31 cellular contexts compared by ENCODE assay signal in the genomic region with DNA sequence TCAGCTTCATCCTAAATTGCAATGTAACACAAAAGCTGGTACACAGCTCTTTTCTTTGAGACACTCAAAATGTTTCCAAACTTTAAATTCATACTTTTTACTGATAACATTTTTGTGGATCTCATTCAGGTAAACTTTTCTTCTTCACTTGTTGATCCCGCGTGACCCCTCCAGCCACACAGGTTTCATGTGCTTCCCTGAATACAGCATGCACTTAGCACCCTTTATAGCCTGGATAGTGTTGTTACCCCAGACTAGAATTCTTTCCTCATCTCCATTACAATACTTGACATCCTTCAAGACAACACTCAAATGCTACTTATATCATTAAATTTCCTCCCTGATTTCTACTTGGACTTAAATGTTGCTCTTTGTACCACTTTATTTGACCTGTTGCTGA.
DNase-seq lines count a peak whose midpoint lies in the region; ATAC-seq and TF ChIP-seq lines count a peak whose summit lies in the region.
"Had no signal": no experiment of that assay in that cellular context is flagged by ENCODE, and none has a peak within 500 bp of the region (broad histone marks: within the 10 kb centered on the region; RNA-seq: fewer than 3 reads in every experiment).

No MANE protein-coding gene starts in this region.

- WGBS in liver: 41% methylated on average over 2 of the region's 2 CpGs

- no peaks in the 10 kb centered on the region for H3K27me3 ChIP-seq in liver (ENCODE audit: control insufficient read depth in 4 of 4, insufficient read depth in 4 of 4, low read length in 3 of 4)
- no peaks in the 10 kb centered on the region for H3K27me3 ChIP-seq in rectal smooth muscle tissue (ENCODE audit: control insufficient read depth, insufficient read depth, low read length)
- H3K27me3 ChIP-seq: heart left ventricle, right atrium auricular region, tibial artery had no signal

- DNase-seq in DMS79 treated with DMSO at 0.1 percent for 48 hours (lab: John Stamatoyannopoulos, UW): peak; percentile 53
- no peak for DNase-seq in DMS79 (lab: John Stamatoyannopoulos, UW)
- no peak for DNase-seq in DMS 273 (lab: John Stamatoyannopoulos, UW; ENCODE audit: unreplicated experiment)
- DNase-seq: activated CD4-positive, alpha-beta T cell treated with anti-CD3 and anti-CD28 coated beads, Interleukin-2, amount 50 U/mL, for 48 hours; activated CD4-positive, CD25-positive, alpha-beta regulatory T cell treated with anti-CD3 and anti-CD28 coated beads, Interleukin-2, amount 50 U/mL, for 72 hours; activated naive CD4-positive, alpha-beta T cell; activated naive CD8-positive, alpha-beta T cell treated with anti-CD3 and anti-CD28 coated beads, Interleukin-2, amount 50 U/mL, for 24 hours; COR-L47; effector memory CD4-positive, alpha-beta T cell; GOT3; heart left ventricle; kidney glomerular epithelial cell; lower lobe of right lung; MM.1S; NCI-H2029; NCI-H2227 treated with DMSO at 0.1 percent for 48 hours; NCI-H526 treated with DMSO at 0.1 percent for 48 hours; PC-3; T-helper 2 cell; tibial artery had no signal

- no peak for TF ChIP-seq CTCF in liver (IDR thresholded peaks at IDR 0.05; ENCODE audit: low read depth, low read length, missing input control)

- H3K27ac ChIP-seq in liver (ENCODE audit: low read depth in 1 of 2, low read length in 2 of 2): peak overlapping the region; percentile 62 to 63
- peak overlapping the region; percentile 70 for H3K27ac ChIP-seq in rectal smooth muscle tissue (ENCODE audit: low read depth, low read length)
- H3K27ac ChIP-seq: C4-2B, coronary artery, KMS-11, lower lobe of right lung, tibial artery had no signal

- H3K9me3 ChIP-seq in liver (ENCODE audit: control insufficient read depth in 4 of 4, low read length in 3 of 4): no peaks in the 10 kb centered on the region
- H3K9me3 ChIP-seq: heart left ventricle, lower lobe of right lung, right atrium auricular region, tibial artery had no signal

- H3K4me3 ChIP-seq in liver (ENCODE audit: low read depth in 1 of 3, low read length in 3 of 3) (no peak overlapping the region), rectal smooth muscle tissue (ENCODE audit: low read length) (no peak overlapping the region)
- H3K4me3 ChIP-seq: coronary artery, heart left ventricle, lower lobe of right lung, right atrium auricular region, tibial artery had no signal

- H3K4me1 ChIP-seq in liver (ENCODE audit: control insufficient read depth in 4 of 4, insufficient read depth in 4 of 4, low read length in 3 of 4): peaks cover 4 to 37% (median 31%) of the 10 kb centered on the region in 4 donors
- peaks cover 37% of the 10 kb centered on the region for H3K4me1 ChIP-seq in rectal smooth muscle tissue (ENCODE audit: control insufficient read depth, insufficient read depth, low read length)
- H3K4me1 ChIP-seq: heart left ventricle, lower lobe of right lung, right atrium auricular region had no signal

- no peak for TF ChIP-seq RAD21 in liver (IDR thresholded peaks at IDR 0.05)

- ATAC-seq in GM19351 (IDR thresholded peaks at IDR 0.05; ENCODE audit: unreplicated experiment) (no peak), GM21423 (IDR thresholded peaks at IDR 0.05; ENCODE audit: unreplicated experiment) (no peak), HG03565 (IDR thresholded peaks at IDR 0.05; ENCODE audit: unreplicated experiment) (no peak)
- ATAC-seq: activated naive CD8-positive, alpha-beta T cell treated with anti-CD3 and anti-CD28 coated beads, Interleukin-2, amount 50 U/mL, for 24 hours; heart left ventricle; lower lobe of right lung; natural killer cell treated with Interleukin-12 subunit alpha and Interleukin-12 subunit beta and Interleukin-15 and Interleukin-18, amount 100 ng/mL, for 72 hours; PC-3; Right ventricle myocardium inferior had no signal

- H3K9ac ChIP-seq in liver (ENCODE audit: low read depth in 1 of 2, low read length in 2 of 2): no peak overlapping the region
- H3K9ac ChIP-seq in rectal smooth muscle tissue (ENCODE audit: low read length): no peak overlapping the region
- H3K9ac ChIP-seq: KMS-11 had no signal

- no peaks in the 10 kb centered on the region for H3K36me3 ChIP-seq in liver (ENCODE audit: control insufficient read depth in 4 of 4, insufficient read depth in 3 of 4, low read depth in 1 of 4, low read length in 3 of 4)
- no peaks in the 10 kb centered on the region for H3K36me3 ChIP-seq in rectal smooth muscle tissue (ENCODE audit: control insufficient read depth, insufficient read depth, low read length)
- H3K36me3 ChIP-seq: heart left ventricle, lower lobe of right lung, right atrium auricular region, tibial artery had no signal

TF ChIP-seq in liver, 16 proteins besides CTCF, POLR2A, EP300 and RAD21:
- TF ChIP-seq HNF4A (conservative IDR thresholded peaks at IDR 0.05): peak; percentile 15 to 17
- no peak for TF ChIP-seq SP1 (IDR thresholded peaks at IDR 0.05)
- peak in 1 of 2 donors; percentile 18 for TF ChIP-seq RXRA (IDR thresholded peaks at IDR 0.05)
